Comparison of ENCODE assay signal across 10 cellular contexts in the genomic region with DNA sequence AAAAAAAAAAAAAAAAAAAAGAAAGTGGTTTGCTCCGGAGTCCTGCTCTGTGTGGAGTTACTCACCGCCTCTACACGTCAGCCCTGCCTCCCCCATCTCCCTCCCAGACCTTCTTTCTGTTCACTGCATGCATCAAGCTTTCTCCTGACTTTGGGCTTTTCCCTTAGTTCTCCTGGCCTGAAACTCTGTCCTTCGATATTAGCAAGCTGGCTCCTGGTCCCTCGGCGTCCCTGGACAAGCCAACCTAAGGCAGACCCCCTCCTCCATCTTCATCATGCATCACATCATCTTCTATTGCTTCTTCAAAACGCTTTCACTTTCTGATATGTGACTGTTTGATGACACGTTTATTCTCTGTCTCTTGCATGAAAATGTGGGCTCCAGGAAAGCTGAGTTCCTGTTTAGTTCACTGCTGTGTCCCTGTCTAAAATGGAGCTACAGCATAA. TPM values are rescaled to one million over a fixed set of nuclear protein-coding genes. Genes with fewer than 3 reads are reported as not detected.
DNase-seq lines count a peak whose midpoint lies in the region; ATAC-seq and TF ChIP-seq lines count a peak whose summit lies in the region.
"Had no signal": no experiment of that assay in that cellular context is flagged by ENCODE, and none has a peak within 500 bp of the region (broad histone marks: within the 10 kb centered on the region; RNA-seq: fewer than 3 reads in every experiment).

No MANE protein-coding gene starts in this region.

- no peak for TF ChIP-seq CTCF in ascending aorta (IDR thresholded peaks at IDR 0.05)

- peak; percentile 81 for ATAC-seq in HG03432 (IDR thresholded peaks at IDR 0.05; ENCODE audit: unreplicated experiment)

- in situ Hi-C loops in G401 (cut with HindIII; ENCODE audit: low sequenced_read_pairs), result no loop called here

- peaks cover 3% of the 10 kb centered on the region for H3K27me3 Mint-ChIP-seq in activated T-helper 1 cell treated with anti-CD3 and anti-CD28 coated beads, Interleukin-12 subunit alpha, Interleukin-12 subunit beta, Interleukin-2, Interleukin-4 antibody, amounts not matched to agents 30 ng/mL and 10 ng/mL and 1 ng/mL, durations not matched to agents 14 hours and 24 hours and 36 hours (ENCODE audit: insufficient read depth)

- no peaks in the 10 kb centered on the region for H3K4me1 ChIP-seq in ascending aorta

- H3K4me3 Mint-ChIP-seq in activated T-helper 1 cell treated with anti-CD3 and anti-CD28 coated beads, Interleukin-12 subunit alpha, Interleukin-12 subunit beta, Interleukin-2, Interleukin-4 antibody, amounts not matched to agents 30 ng/mL and 10 ng/mL and 1 ng/mL, durations not matched to agents 14 hours and 24 hours and 36 hours, result peak overlapping the region; percentile 50

- H3K4me3 ChIP-seq in ascending aorta, result no peak overlapping the region

- peaks cover 12% of the 10 kb centered on the region for H3K4me1 Mint-ChIP-seq in activated T-helper 1 cell treated with anti-CD3 and anti-CD28 coated beads, Interleukin-12 subunit alpha, Interleukin-12 subunit beta, Interleukin-2, Interleukin-4 antibody, amounts not matched to agents 30 ng/mL and 10 ng/mL and 1 ng/mL, durations not matched to agents 14 hours and 24 hours and 36 hours (ENCODE audit: low read depth)

- H3K36me3 Mint-ChIP-seq in activated T-helper 1 cell treated with anti-CD3 and anti-CD28 coated beads, Interleukin-12 subunit alpha, Interleukin-12 subunit beta, Interleukin-2, Interleukin-4 antibody, amounts not matched to agents 30 ng/mL and 10 ng/mL and 1 ng/mL, durations not matched to agents 14 hours and 24 hours and 36 hours (ENCODE audit: low read depth), result no peaks in the 10 kb centered on the region

- intact Hi-C loops in activated T-helper 1 cell treated with anti-CD3 and anti-CD28 coated beads, Interleukin-12 subunit alpha, Interleukin-12 subunit beta, Interleukin-2, Interleukin-4 antibody, amounts not matched to agents 30 ng/mL and 10 ng/mL and 1 ng/mL, durations not matched to agents 14 hours and 24 hours and 36 hours (cut with micrococcal nuclease), result loop anchor here (5.0 kb wide), 2 partner anchors 39 to 1229 kb away; partner anchors contain the start of gene SLC15A4
- intact Hi-C loops in ascending aorta (cut with DNase I), result loop anchor here (5.0 kb wide), 1 partner anchor 39 kb away; the partner anchor contains the start of gene SLC15A4

- H3K9me3 ChIP-seq in ascending aorta, result no peaks in the 10 kb centered on the region

- H3K27ac ChIP-seq in ascending aorta, result no peak overlapping the region
- H3K27ac ChIP-seq: C4-2B, VCaP had no signal

- DNase-seq in activated naive CD4-positive, alpha-beta T cell treated with Interleukin-2 at 50 U/mL for 16 hours, result peak; percentile 18
- no peak for DNase-seq in activated naive CD4-positive, alpha-beta T cell (lab: John Stamatoyannopoulos, UW)
- no peak for DNase-seq in activated T-helper 1 cell treated with anti-CD3 and anti-CD28 coated beads, Interleukin-12 subunit alpha, Interleukin-12 subunit beta, Interleukin-2, Interleukin-4 antibody, amounts not matched to agents 30 ng/mL and 10 ng/mL and 1 ng/mL, durations not matched to agents 14 hours and 24 hours and 36 hours (ENCODE audit: low spot score)
- DNase-seq in stimulated activated CD4-positive, alpha-beta T cell treated with anti-CD3 and anti-CD28 coated beads, TNF-alpha, amount 100 ng/mL, for 48 hours (ENCODE audit: low read depth in 3 of 3), result peak in 2 of 3 donors; percentile 8 to 17
- DNase-seq in G401 (ENCODE audit: low spot score) (no peak), Kasumi-1 (lab: John Stamatoyannopoulos, UW) (no peak), ascending aorta (ENCODE audit: low spot score in 2 of 2) (no peak)

- H3K36me3 ChIP-seq in ascending aorta, result no peaks in the 10 kb centered on the region

- H3K27ac Mint-ChIP-seq in activated T-helper 1 cell treated with anti-CD3 and anti-CD28 coated beads, Interleukin-12 subunit alpha, Interleukin-12 subunit beta, Interleukin-2, Interleukin-4 antibody, amounts not matched to agents 30 ng/mL and 10 ng/mL and 1 ng/mL, durations not matched to agents 14 hours and 24 hours and 36 hours, result peak overlapping the region; percentile 86

- H3K9me3 Mint-ChIP-seq in activated T-helper 1 cell treated with anti-CD3 and anti-CD28 coated beads, Interleukin-12 subunit alpha, Interleukin-12 subunit beta, Interleukin-2, Interleukin-4 antibody, amounts not matched to agents 30 ng/mL and 10 ng/mL and 1 ng/mL, durations not matched to agents 14 hours and 24 hours and 36 hours, result no peaks in the 10 kb centered on the region

- H3K27me3 ChIP-seq in ascending aorta, result no peaks in the 10 kb centered on the region

RNA-seq across cellular contexts. Expression of gene SLC15A4, which starts 40.6 kb away (rescaled TPM):
- total RNA-seq in activated T-helper 1 cell treated with anti-CD3 and anti-CD28 coated beads, Interleukin-12 subunit alpha, Interleukin-12 subunit beta, Interleukin-2, Interleukin-4 antibody, amounts not matched to agents 30 ng/mL and 10 ng/mL and 1 ng/mL, durations not matched to agents 14 hours and 24 hours and 36 hours, result 33.0 and 33.7 TPM in 2 replicates
- 32.8 and 48.6 TPM in 2 replicates for total RNA-seq in G401 (2014; rRNA removed; shearing (Covaris generic))
- total RNA-seq in ascending aorta, result 39.3 TPM

Comparison
In these comparisons a context has a peak if more than half of its experiments do, and no peak if none do; other contexts are left out.
1. DNase-seq: peak in activated naive CD4-positive, alpha-beta T cell treated with Interleukin-2 at 50 U/mL for 16 hours (single experiment) and stimulated activated CD4-positive, alpha-beta T cell treated with anti-CD3 and anti-CD28 coated beads, TNF-alpha, amount 100 ng/mL, for 48 hours (2 of 3); none in activated naive CD4-positive, alpha-beta T cell (0 of 4), activated T-helper 1 cell treated with anti-CD3 and anti-CD28 coated beads, Interleukin-12 subunit alpha, Interleukin-12 subunit beta, Interleukin-2, Interleukin-4 antibody, amounts not matched to agents 30 ng/mL and 10 ng/mL and 1 ng/mL, durations not matched to agents 14 hours and 24 hours and 36 hours (single experiment), G401 (single experiment), Kasumi-1 (0 of 2) and ascending aorta (0 of 2).